1 cellular context compared by ENCODE assay signal in the genomic region with DNA sequence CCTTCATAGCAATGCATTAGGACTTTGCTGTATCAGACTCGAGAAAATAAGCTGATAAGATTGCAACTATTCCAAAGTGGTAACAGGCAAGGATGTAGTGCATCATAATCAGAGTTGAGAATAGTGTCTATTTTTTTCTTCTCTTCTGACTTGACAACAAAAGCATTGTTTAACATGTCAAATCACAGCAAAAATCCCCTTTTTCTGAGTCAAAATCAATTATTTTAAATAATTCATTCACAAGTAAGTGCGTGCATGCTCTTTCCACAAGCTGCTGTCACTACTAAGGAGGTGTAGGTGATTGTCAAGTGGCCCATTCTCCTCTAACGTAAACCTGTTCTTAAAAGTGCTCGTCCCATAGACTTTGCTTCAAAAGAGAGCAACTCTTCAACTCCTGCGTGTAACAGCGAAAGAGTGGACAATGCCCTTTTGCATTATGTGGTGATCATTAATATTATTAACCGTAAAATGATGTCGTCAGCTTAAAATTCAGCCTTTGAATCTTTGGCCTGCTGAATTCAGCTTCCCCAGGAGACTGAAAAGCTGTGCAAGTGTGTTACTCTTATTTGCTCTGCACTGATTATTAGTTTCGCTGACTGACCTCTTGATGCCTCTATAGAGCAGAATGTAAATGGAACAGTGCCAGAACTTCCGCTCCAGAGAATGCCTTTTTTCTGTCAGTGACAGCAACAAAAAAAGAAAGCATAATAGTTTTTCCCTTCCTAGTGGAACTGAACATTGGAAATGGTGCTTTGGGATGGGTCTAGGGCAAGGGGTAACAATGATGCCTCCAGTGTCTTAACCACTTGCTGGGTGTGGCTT.
TF ChIP-seq lines count a peak whose summit lies in the region.

No MANE protein-coding gene starts in this region.

TF ChIP-seq in GM23338, 12 proteins besides CTCF, POLR2A, EP300 and RAD21:
- TF ChIP-seq ZNF462 (CRISPR knock-in tag; IDR thresholded peaks at IDR 0.05): no peak
